ENCODE assay signal across 8 cellular contexts in genomic region chr6:13767121-13767794, GRCh38. TPM values are rescaled to one million over a fixed set of nuclear protein-coding genes. Genes with fewer than 3 reads are reported as not detected.
A peak's percentile ranks its signal among the peaks of the same experiment; 100 is the strongest.
DNase-seq lines count a peak whose midpoint lies in the region; ATAC-seq and TF ChIP-seq lines count a peak whose summit lies in the region.

No MANE protein-coding gene starts in this region.

- POLR2A ChIA-PET in AG04449 (lab: Yijun Ruan, JAX), result no interaction called here

- no peaks in the 10 kb centered on the region for H3K27me3 ChIP-seq in adipocyte (replicated peaks; ENCODE audit: control insufficient read depth, insufficient read depth, low read length)
- H3K27me3 ChIP-seq in iPS-15b (ENCODE audit: control insufficient read depth, insufficient read depth, low read length), result no peaks in the 10 kb centered on the region
- H3K27me3 ChIP-seq in sigmoid colon, result no peaks in the 10 kb centered on the region

- H3K27ac ChIP-seq in sigmoid colon, result peak overlapping the region; percentile 46 to 79 (median 76)

- H3K9ac ChIP-seq in adipocyte (ENCODE audit: low read length), result peak overlapping the region; percentile 81
- H3K9ac ChIP-seq in iPS-15b (ENCODE audit: low read depth, low read length), result no peak overlapping the region

- no peaks in the 10 kb centered on the region for H3K36me3 ChIP-seq in adipocyte (ENCODE audit: control insufficient read depth, insufficient read depth, low read length, severe bottlenecking)
- no peaks in the 10 kb centered on the region for H3K36me3 ChIP-seq in iPS-15b (ENCODE audit: control insufficient read depth, insufficient read depth, low read length)
- H3K36me3 ChIP-seq in sigmoid colon, result no peaks in the 10 kb centered on the region

- peaks cover 35% of the 10 kb centered on the region for H3K4me1 ChIP-seq in adipocyte (ENCODE audit: control insufficient read depth, insufficient read depth, low read length)
- H3K4me1 ChIP-seq in iPS-15b (ENCODE audit: control insufficient read depth, insufficient read depth, low read length), result peaks cover 3% of the 10 kb centered on the region
- peaks cover 0 to 34% (median 27%) of the 10 kb centered on the region in 4 donors for H3K4me1 ChIP-seq in sigmoid colon

- no peak for ATAC-seq in GM21447 (IDR thresholded peaks at IDR 0.05; ENCODE audit: unreplicated experiment)

- DNase-seq in AG04449 (ENCODE audit: low read depth, low spot score), result no peak
- no peak for DNase-seq in Jurkat, Clone E6-1 (ENCODE audit: low read depth, low spot score)
- peak; percentile 63 for DNase-seq in adipocyte (ENCODE audit: low read depth)
- DNase-seq in sigmoid colon, result peak; percentile 89
- no peak for DNase-seq in NCI-H526 (lab: John Stamatoyannopoulos, UW)
- no peak for DNase-seq in dedifferentiated amniotic fluid mesenchymal stem cell (ENCODE audit: extremely low spot score)

- CTCF ChIA-PET in AG04449 (lab: Yijun Ruan, JAX), result no interaction called here

- 21 to 44% methylated on average over 19 of the region's 19 CpGs for WGBS in sigmoid colon, 2 donors

- TF ChIP-seq POLR2A in sigmoid colon (IDR thresholded peaks at IDR 0.05), result peak in 1 of 2 donors; percentile 18

- intact Hi-C loops in sigmoid colon (cut with DNase I), result loop anchor here (1.0 to 2.0 kb wide), 2 partner anchors 56 to 152 kb away; partner anchors contain the start of genes NOL7 and RANBP9

- H3K4me3 ChIP-seq in AG04449 (ENCODE audit: low read depth, low read length), result peak overlapping the region; percentile 32; the same call in 1 of the 2 replicates
- H3K4me3 ChIP-seq in Jurkat, Clone E6-1 (ENCODE audit: low read length), result peak overlapping the region; percentile 9
- H3K4me3 ChIP-seq in adipocyte (ENCODE audit: low read length), result peak overlapping the region; percentile 78
- peak overlapping the region; percentile 4 for H3K4me3 ChIP-seq in iPS-15b (ENCODE audit: low read depth, low read length)
- H3K4me3 ChIP-seq in sigmoid colon, result peak overlapping the region; percentile 10 to 45 (median 42)

- no peaks in the 10 kb centered on the region for H3K9me3 ChIP-seq in adipocyte (ENCODE audit: control insufficient read depth, low read length)
- no peaks in the 10 kb centered on the region for H3K9me3 ChIP-seq in iPS-15b (ENCODE audit: control insufficient read depth, insufficient read depth, low read length)
- no peaks in the 10 kb centered on the region for H3K9me3 ChIP-seq in sigmoid colon

- TF ChIP-seq EP300 in sigmoid colon (IDR thresholded peaks at IDR 0.05), result peak in 2 of 4 donors; percentile 29 to 44

- TF ChIP-seq CTCF in AG04449 (IDR thresholded peaks at IDR 0.05; ENCODE audit: insufficient read depth, low read length, missing control alignments) (peak; percentile 2), sigmoid colon (IDR thresholded peaks at IDR 0.05) (no peak)

RNA-seq across cellular contexts. Expression of gene MCUR1, which starts 47.1 kb away (rescaled TPM):
- 70.3 TPM for polyA plus RNA-seq in Jurkat, Clone E6-1 (2012; ENCODE audit: insufficient read depth, insufficient read length)
- 10 to 100 TPM in 2 of 4 donors, 1 to 10 TPM in 2; 7.2 to 13.2 (median 9.0) TPM for total RNA-seq in sigmoid colon
- 10 to 100 TPM; 12.9 to 34.2 (median 25.7) TPM for polyA plus RNA-seq in sigmoid colon

RNA-seq across cellular contexts. Expression of gene RANBP9, which starts 55.6 kb away (rescaled TPM):
- polyA plus RNA-seq in Jurkat, Clone E6-1 (2012; ENCODE audit: insufficient read depth, insufficient read length), result 53.6 TPM
- total RNA-seq in sigmoid colon, result 10 to 100 TPM; 49.6 to 84.3 (median 55.3) TPM
- polyA plus RNA-seq in sigmoid colon, result 10 to 100 TPM; 19.4 to 26.6 (median 22.2) TPM

Comparison
In these comparisons a context has a peak if more than half of its experiments do, and no peak if none do; other contexts are left out.
1. DNase-seq: peak in adipocyte (single experiment) and sigmoid colon (single experiment); none in AG04449 (single experiment), Jurkat, Clone E6-1 (single experiment), NCI-H526 (0 of 2) and dedifferentiated amniotic fluid mesenchymal stem cell (single experiment).
2. H3K4me3 ChIP-seq: peak in every context shown above with its lines; median percentile 78 in adipocyte; 42 in sigmoid colon; 32 in AG04449; 9 in Jurkat, Clone E6-1; 4 in iPS-15b.